In the genomic region with DNA sequence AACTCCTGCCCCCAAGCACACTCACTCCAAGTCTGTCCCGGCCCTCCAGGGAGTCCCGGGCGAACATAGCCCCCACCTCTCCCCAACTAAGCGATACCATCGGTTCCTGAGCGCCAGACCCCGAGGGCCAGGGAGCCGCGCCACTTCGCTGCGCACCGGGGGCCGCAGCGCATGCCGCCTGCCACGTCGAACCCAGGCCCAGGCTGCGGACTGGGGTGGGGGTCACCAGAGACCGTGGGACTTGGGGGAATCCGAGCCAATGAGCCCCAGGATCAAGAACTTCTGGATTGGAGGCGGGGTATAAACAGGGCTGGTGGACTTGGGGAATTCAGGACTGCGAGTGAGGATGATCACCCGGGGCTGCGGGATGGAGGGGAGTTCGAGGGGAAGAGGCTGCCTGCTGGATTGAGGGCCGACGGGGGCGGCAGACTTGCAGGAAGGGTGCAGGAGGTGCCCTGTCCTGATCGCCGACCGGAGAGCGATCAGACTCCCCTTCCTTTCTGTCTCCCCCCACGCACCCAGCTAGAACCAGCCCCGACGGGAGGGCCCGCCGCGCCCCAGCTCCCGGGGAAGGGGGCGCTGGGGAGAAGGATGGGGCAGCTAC, we compare ENCODE assay signal across 2 cellular contexts.
TF ChIP-seq lines count a peak whose summit lies in the region.

No MANE protein-coding gene starts in this region.

TF ChIP-seq in endothelial cell of umbilical vein, 7 proteins besides CTCF, POLR2A, EP300 and RAD21:
- TF ChIP-seq MYC (IDR thresholded peaks at IDR 0.05; ENCODE audit: low read depth, low read length) (no peak), FOS (IDR thresholded peaks at IDR 0.05; ENCODE audit: borderline replicate concordance, insufficient read depth, low read length) (no peak), JUN (IDR thresholded peaks at IDR 0.05; ENCODE audit: borderline replicate concordance, insufficient read depth, insufficient read length, low read depth) (no peak), GATA2 (IDR thresholded peaks at IDR 0.05; ENCODE audit: insufficient read depth, insufficient read length, low read depth, low read length) (no peak), EZH2 (IDR thresholded peaks at IDR 0.05; ENCODE audit: borderline replicate concordance, low read depth, low read length, severe bottlenecking) (peak; percentile 92), POLR2AphosphoS5 (IDR thresholded peaks at IDR 0.05; ENCODE audit: insufficient read depth, low read depth, low read length) (no peak)
- TF ChIP-seq, protein P1, sequence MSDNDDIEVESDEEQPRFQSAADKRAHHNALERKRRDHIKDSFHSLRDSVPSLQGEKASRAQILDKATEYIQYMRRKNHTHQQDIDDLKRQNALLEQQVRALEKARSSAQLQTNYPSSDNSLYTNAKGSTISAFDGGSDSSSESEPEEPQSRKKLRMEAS (IDR thresholded peaks at IDR 0.05; ENCODE audit: insufficient read depth, insufficient read length): no peak

TF ChIP-seq in neural cell, 6 proteins besides CTCF, POLR2A, EP300 and RAD21:
- TF ChIP-seq POLR2AphosphoS5 (IDR thresholded peaks at IDR 0.05): no peak
- TF ChIP-seq REST (IDR thresholded peaks at IDR 0.05; ENCODE audit: borderline replicate concordance): no peak
- TF ChIP-seq EZH2 (IDR thresholded peaks at IDR 0.05; ENCODE audit: borderline replicate concordance, insufficient read depth, low read length, poor library complexity, severe bottlenecking): no peak
- no peak for TF ChIP-seq MXI1 (conservative IDR thresholded peaks at IDR 0.05; ENCODE audit: poor library complexity, severe bottlenecking)
- TF ChIP-seq TAF1 (IDR thresholded peaks at IDR 0.05; ENCODE audit: low read depth): no peak
- TF ChIP-seq SMC3 (conservative IDR thresholded peaks at IDR 0.05; ENCODE audit: poor library complexity): no peak
